ENCODE assay signal across 8 cellular contexts in genomic region chr16:19555186-19555937, GRCh38. TPM values are rescaled to one million over a fixed set of nuclear protein-coding genes. Genes with fewer than 3 reads are reported as not detected.
DNase-seq lines count a peak whose midpoint lies in the region; ATAC-seq, FAIRE-seq and TF ChIP-seq lines count a peak whose summit lies in the region.

TSS of gene VPS35L (plus strand) at chr16:19555703. CDS start at chr16:19555730, 27 bp downstream.

- no peaks in the 10 kb centered on the region for H4K20me1 ChIP-seq in HepG2 (ENCODE audit: insufficient read depth, low read length)

- peaks cover 0 to 3% of the 10 kb centered on the region in 2 experiments; a peak in 2 of 5 replicates for H3K36me3 ChIP-seq in HepG2 (replicated peaks in 1 of 2; ENCODE audit: control insufficient read depth in 1 of 2, insufficient read depth in 2 of 2, low read length in 2 of 2)

- peak; percentile 48 to 79; a peak in 3 of 4 replicates for TF ChIP-seq POLR2A in HepG2 (IDR thresholded peaks at IDR 0.05; ENCODE audit: insufficient read depth in 1 of 2, low read depth in 2 of 2, low read length in 2 of 2)

- TF ChIP-seq RAD21 in HepG2 (CRISPR knock-in tag; IDR thresholded peaks at IDR 0.05): peak; percentile 48; the same call in 1 of the 2 replicates

- H3K4me2 ChIP-seq in HepG2 (ENCODE audit: low read depth, low read length): peak within 1 kb of the TSS; percentile 90

- TF ChIP-seq CTCF in HepG2 (CRISPR knock-in tag; IDR thresholded peaks at IDR 0.05): peak; percentile 90

- CTCF ChIA-PET in HepG2 (lab: Yijun Ruan, JAX; ENCODE audit: low intra/inter-chr PET ratio, low total read pairs): interaction anchor here (0.9 kb wide), 1 partner anchor 53 kb away, joined by 5 read pairs; no protein-coding TSS in a partner anchor

- intact Hi-C loops in HepG2 (cut with micrococcal nuclease; ENCODE audit: unreplicated experiment): loop anchor here (2.0 kb wide), 1 partner anchor 33 kb away; the partner anchor contains the start of genes CCP110 and GDE1

- ATAC-seq in GM19372 (IDR thresholded peaks at IDR 0.05; ENCODE audit: low read depth, unreplicated experiment) (peak; percentile 95), HG03558 (IDR thresholded peaks at IDR 0.05; ENCODE audit: extremely low read depth, unreplicated experiment) (peak; percentile 90), HepG2 (peak; percentile 99)

- peak within 1 kb of the TSS; percentile 48 for H3K27ac ChIP-seq in HepG2 (ENCODE audit: extremely low read length, insufficient read depth, low read length)

- H3K9me3 ChIP-seq in HepG2 (ENCODE audit: low read length): no peaks in the 10 kb centered on the region

- no peaks in the 10 kb centered on the region for H3K27me3 ChIP-seq in HepG2 (ENCODE audit: control insufficient read depth in 1 of 2, insufficient read depth in 2 of 2, low read length in 2 of 2)

- POLR2A ChIA-PET in HepG2 (lab: Yijun Ruan, JAX): interaction anchor here (0.8 to 2.4 kb wide), 13 partner anchors 9 to 1059 kb away, joined by 3 to 34 read pairs (median 6); partner anchors contain the start of genes ARL6IP1, CCP110, COQ7 and IQCK

- 36% methylated on average over 50 of the region's 53 CpGs for whole genome bisulfite sequencing in HepG2 (ENCODE audit: low lambda C conversion rate)

- in situ Hi-C loops in HepG2 (cut with HindIII; ENCODE audit: extremely low pct_ligation_motif_present, low pct_unique_long_range_greater_than_20kb): no loop called here

- no peak for TF ChIP-seq EP300 in HepG2 (IDR thresholded peaks at IDR 0.05; ENCODE audit: low read depth in 2 of 2, low read length in 2 of 2)
- 0 out of 2 replicates have a peak, but pooled peaks have one; percentile 12 for TF ChIP-seq EP300 in HepG2 (CRISPR knock-in tag; IDR thresholded peaks at IDR 0.05; ENCODE audit: borderline replicate concordance)

- H3K79me2 ChIP-seq in HepG2 (ENCODE audit: insufficient read depth, low read length): no peaks in the 10 kb centered on the region

- FAIRE-seq in HepG2 (lab: Jason Lieb, UNC): peak; percentile 42

- DNase-seq in CD1c-positive myeloid dendritic cell (ENCODE audit: extremely low spot score): peak; percentile 98
- DNase-seq in NCI-H748 treated with DMSO at 0.1 percent for 48 hours (lab: John Stamatoyannopoulos, UW): peak; percentile 87
- DNase-seq in activated CD4-positive, alpha-beta T cell treated with anti-CD3 and anti-CD28 coated beads, Interleukin-2, amount 50 U/mL, for 48 hours: peak; percentile 96
- DNase-seq in dermis blood vessel endothelial cell: peak; percentile 100
- DNase-seq in HepG2 (ENCODE audit: low spot score): peak; percentile 92
- DNase-seq in stimulated activated CD4-positive, alpha-beta T cell treated with anti-CD3 and anti-CD28 coated beads, Interleukin-4, amount 100 ng/mL, for 1 hour: peak; percentile 97

- peaks cover 19% of the 10 kb centered on the region for H3K4me1 ChIP-seq in HepG2 (ENCODE audit: insufficient read depth, low read length)

- H3K9ac ChIP-seq in HepG2 (ENCODE audit: insufficient read depth, low read depth, low read length): peak within 1 kb of the TSS; percentile 68

- peak within 1 kb of the TSS; percentile 74 for H2AFZ ChIP-seq in HepG2 (ENCODE audit: low read length)

- H3K4me3 ChIP-seq in HepG2 (replicated peaks in 1 of 3; ENCODE audit: insufficient read depth in 1 of 3, low read depth in 2 of 3, low read length in 3 of 3): peak within 1 kb of the TSS; percentile 38 to 69 (median 57)

- BruUV-seq in HepG2 (replicated peaks; lab: Mats Ljungman, UMichigan): no TSS peak

TF ChIP-seq in HepG2, 621 proteins besides CTCF, POLR2A, EP300 and RAD21 (continues in another document):
- TF ChIP-seq TRIM24 (CRISPR knock-in tag; IDR thresholded peaks at IDR 0.05): no peak
- TF ChIP-seq DPF2 (CRISPR knock-in tag; IDR thresholded peaks at IDR 0.05; ENCODE audit: borderline replicate concordance, low read depth): 0 out of 2 replicates have a peak, but pooled peaks have one; percentile 24
- TF ChIP-seq NFE2L2 (IDR thresholded peaks at IDR 0.05; ENCODE audit: low read length): no peak
- 0 out of 2 replicates have a peak, but pooled peaks have one; percentile 47 for TF ChIP-seq ZNF512B (CRISPR knock-in tag; IDR thresholded peaks at IDR 0.05; ENCODE audit: borderline replicate concordance)
- TF ChIP-seq THRA (CRISPR knock-in tag; IDR thresholded peaks at IDR 0.05; ENCODE audit: borderline replicate concordance): peak; percentile 9; the same call in 1 of the 2 replicates
- no peak for TF ChIP-seq RFXANK (CRISPR knock-in tag; IDR thresholded peaks at IDR 0.05)
- TF ChIP-seq GLMP (CRISPR knock-in tag; IDR thresholded peaks at IDR 0.05; ENCODE audit: borderline replicate concordance): no peak
- TF ChIP-seq KLF13 (CRISPR knock-in tag; IDR thresholded peaks at IDR 0.05): 0 out of 2 replicates have a peak, but pooled peaks have one; percentile 36

RNA-seq across cellular contexts. Expression of gene VPS35L, which starts in this region (rescaled TPM):
- total RNA-seq in dermis blood vessel endothelial cell (36.4 and 50.3 TPM in 2 replicates), HepG2 (2016; rRNA removed; fragmentation: Illumina TruSeq; extraction: Trizol) (0.97 and 1.4 TPM in 2 replicates)
- total RNA-seq in HepG2 (2016; cell fraction: cytosol; rRNA removed; fragmentation: Illumina TruSeq; extraction: Trizol; ENCODE audit: low read depth): 1.1 and 1.5 TPM in 2 replicates
- total RNA-seq in HepG2 (2016; cell fraction: insoluble cytoplasmic fraction; rRNA removed; fragmentation: Illumina TruSeq; extraction: Trizol): 0.76 and 1.1 TPM in 2 replicates
- 1.9 and 2.0 TPM in 2 replicates for total RNA-seq in HepG2 (2016; cell fraction: membrane; rRNA removed; fragmentation: Illumina TruSeq; extraction: Trizol)
- total RNA-seq in HepG2 (2016; cell fraction: nucleus; rRNA removed; fragmentation: Illumina TruSeq; extraction: Trizol): 1.5 and 1.6 TPM in 2 replicates
- 1.6 and 1.9 TPM in 2 replicates for polyA plus RNA-seq in HepG2 (2011; rRNA removed)
- 1.5 and 1.8 TPM in 2 replicates for polyA plus RNA-seq in HepG2 (2011; cell fraction: cytosol; rRNA removed)
- polyA plus RNA-seq in HepG2 (2011; cell fraction: nucleus; rRNA removed): 2.1 and 2.7 TPM in 2 replicates
- 2.7 and 3.0 TPM in 2 replicates for polyA plus RNA-seq in HepG2 (2012)
- polyA plus RNA-seq in HepG2 (2016; cell fraction: cytosol; fragmentation: Illumina TruSeq; extraction: Trizol; ENCODE audit: low read depth): 0.57 and 0.96 TPM in 2 replicates
- polyA plus RNA-seq in HepG2 (2016; cell fraction: insoluble cytoplasmic fraction; fragmentation: Illumina TruSeq; extraction: Trizol; ENCODE audit: low read depth): 1.3 and 1.4 TPM in 2 replicates
- 1.2 and 1.5 TPM in 2 replicates for polyA plus RNA-seq in HepG2 (2016; cell fraction: membrane; fragmentation: Illumina TruSeq; extraction: Trizol; ENCODE audit: low read depth)
- polyA plus RNA-seq in HepG2 (2016; cell fraction: nucleus; fragmentation: Illumina TruSeq; extraction: Trizol; ENCODE audit: insufficient read depth, low read depth): 1.2 and 1.7 TPM in 2 replicates
- polyA minus RNA-seq in HepG2 (2011; rRNA and poly(A)+ RNA removed; ENCODE audit: low replicate concordance): 4.2 and 19.9 TPM in 2 replicates
- polyA minus RNA-seq in HepG2 (2011; cell fraction: cytosol; rRNA and poly(A)+ RNA removed): 1.2 and 3.5 TPM in 2 replicates
- polyA minus RNA-seq in HepG2 (2011; cell fraction: nucleus; rRNA and poly(A)+ RNA removed): 5.8 and 9.1 TPM in 2 replicates

Comparison
In these comparisons a context has a peak if more than half of its experiments do, and no peak if none do; other contexts are left out.
1. Peak in every context shown above with its lines: DNase-seq, ATAC-seq, H3K4me3 ChIP-seq and H3K27ac ChIP-seq.
2. RNA of gene VPS35L (total RNA-seq): 36.4 to 50.3 TPM in dermis blood vessel endothelial cell; 0.76 to 2.0 TPM in HepG2; every median in the first group is over 10 times any median in the second.